1 cellular context compared by ENCODE assay signal in genomic region chr7:135211179-135211945, GRCh38.
A peak's percentile ranks its signal among the peaks of the same experiment; 100 is the strongest.
TF ChIP-seq lines count a peak whose summit lies in the region.

WDR91 (minus strand) TSS chr7:135211526; CDS start chr7:135211502, 24 bp downstream.

TF ChIP-seq in K562, 482 proteins besides CTCF, POLR2A, EP300 and RAD21 (continued from another document and continues in another):
- TF ChIP-seq MAX (CRISPR knock-in tag; IDR thresholded peaks at IDR 0.05) (peak; percentile 75), CGGBP1 (CRISPR knock-in tag; IDR thresholded peaks at IDR 0.05) (no peak), MYBL2 (IDR thresholded peaks at IDR 0.05; ENCODE audit: low read depth) (no peak), MYBL2 (CRISPR knock-in tag; IDR thresholded peaks at IDR 0.05; ENCODE audit: borderline replicate concordance) (no peak), CCAR2 (IDR thresholded peaks at IDR 0.05; ENCODE audit: low read depth, low read length) (no peak), E2F1 (CRISPR knock-in tag; IDR thresholded peaks at IDR 0.05) (no peak), ZFP91 (CRISPR knock-in tag; IDR thresholded peaks at IDR 0.05) (no peak), PHTF2 (CRISPR knock-in tag; IDR thresholded peaks at IDR 0.05) (no peak), MXD1 (CRISPR knock-in tag; IDR thresholded peaks at IDR 0.05; ENCODE audit: borderline replicate concordance, poor library complexity, severe bottlenecking) (no peak), ZBTB26 (CRISPR knock-in tag; IDR thresholded peaks at IDR 0.05) (0 out of 2 replicates have a peak, but pooled peaks have one; percentile 16), DACH1 (IDR thresholded peaks at IDR 0.05; ENCODE audit: partially characterized antibody) (no peak), MEIS2 (IDR thresholded peaks at IDR 0.05; ENCODE audit: partially characterized antibody) (no peak), SOX6 (IDR thresholded peaks at IDR 0.05) (no peak), EGR1 (conservative IDR thresholded peaks at IDR 0.05) (peak; percentile 64), ZFX (CRISPR knock-in tag; IDR thresholded peaks at IDR 0.05) (peak; percentile 87), ZNF778 (CRISPR knock-in tag; IDR thresholded peaks at IDR 0.05) (no peak), ZFP30 (CRISPR knock-in tag; IDR thresholded peaks at IDR 0.05; ENCODE audit: borderline replicate concordance) (no peak), ZBTB8A (IDR thresholded peaks at IDR 0.05; ENCODE audit: partially characterized antibody) (no peak), ATF6 (CRISPR knock-in tag; IDR thresholded peaks at IDR 0.05) (0 out of 2 replicates have a peak, but pooled peaks have one; percentile 54), BCL6 (CRISPR knock-in tag; IDR thresholded peaks at IDR 0.05) (no peak), E2F5 (CRISPR knock-in tag; IDR thresholded peaks at IDR 0.05) (no peak), CBFB (CRISPR knock-in tag; IDR thresholded peaks at IDR 0.05) (no peak; the same call in 1 of the 2 replicates), GATAD2B (IDR thresholded peaks at IDR 0.05; ENCODE audit: borderline replicate concordance) (0 out of 2 replicates have a peak, but pooled peaks have one; percentile 54), GABPB1 (CRISPR knock-in tag; IDR thresholded peaks at IDR 0.05) (peak; percentile 82), ELF1 (tag; IDR thresholded peaks at IDR 0.05) (no peak), TAF1 (IDR thresholded peaks at IDR 0.05; ENCODE audit: control insufficient read depth, extremely low read depth, insufficient read depth, low read length, severe bottlenecking) (peak; percentile 97), BRCA1 (IDR thresholded peaks at IDR 0.05) (no peak), BRCA1 (CRISPR knock-in tag; IDR thresholded peaks at IDR 0.05) (no peak), BCOR (IDR thresholded peaks at IDR 0.05) (no peak), PYGO2 (tag; IDR thresholded peaks at IDR 0.05) (no peak), ERF (CRISPR knock-in tag; IDR thresholded peaks at IDR 0.05) (peak; percentile 23; the same call in 1 of the 2 replicates), ZBTB40 (IDR thresholded peaks at IDR 0.05) (no peak; the same call in none of the 2 replicates), ZBTB40 (CRISPR knock-in tag; IDR thresholded peaks at IDR 0.05) (no peak), FUS (optimal IDR thresholded peaks at IDR 0.05; ENCODE audit: low read depth, low read length) (no peak), PHB (CRISPR knock-in tag; IDR thresholded peaks at IDR 0.05) (no peak), KDM1A (IDR thresholded peaks at IDR 0.05) (no peak), HSF4 (CRISPR knock-in tag; IDR thresholded peaks at IDR 0.05; ENCODE audit: borderline replicate concordance) (no peak), MCM7 (IDR thresholded peaks at IDR 0.05) (no peak), MAFK (IDR thresholded peaks at IDR 0.05; ENCODE audit: low read length) (no peak), SRSF7 (optimal IDR thresholded peaks at IDR 0.05; ENCODE audit: low read depth, low read length) (no peak), TGIF2 (CRISPR knock-in tag; IDR thresholded peaks at IDR 0.05) (no peak; the same call in 1 of the 2 replicates), HMGXB4 (CRISPR knock-in tag; IDR thresholded peaks at IDR 0.05) (no peak), BRF1 (IDR thresholded peaks at IDR 0.05; ENCODE audit: borderline replicate concordance, extremely low read depth, insufficient read length) (no peak), ILF3 (IDR thresholded peaks at IDR 0.05; ENCODE audit: borderline replicate concordance) (no peak), MAFF (IDR thresholded peaks at IDR 0.05; ENCODE audit: low read length) (no peak)
